1 cellular context compared by ENCODE assay signal in the genomic region with DNA sequence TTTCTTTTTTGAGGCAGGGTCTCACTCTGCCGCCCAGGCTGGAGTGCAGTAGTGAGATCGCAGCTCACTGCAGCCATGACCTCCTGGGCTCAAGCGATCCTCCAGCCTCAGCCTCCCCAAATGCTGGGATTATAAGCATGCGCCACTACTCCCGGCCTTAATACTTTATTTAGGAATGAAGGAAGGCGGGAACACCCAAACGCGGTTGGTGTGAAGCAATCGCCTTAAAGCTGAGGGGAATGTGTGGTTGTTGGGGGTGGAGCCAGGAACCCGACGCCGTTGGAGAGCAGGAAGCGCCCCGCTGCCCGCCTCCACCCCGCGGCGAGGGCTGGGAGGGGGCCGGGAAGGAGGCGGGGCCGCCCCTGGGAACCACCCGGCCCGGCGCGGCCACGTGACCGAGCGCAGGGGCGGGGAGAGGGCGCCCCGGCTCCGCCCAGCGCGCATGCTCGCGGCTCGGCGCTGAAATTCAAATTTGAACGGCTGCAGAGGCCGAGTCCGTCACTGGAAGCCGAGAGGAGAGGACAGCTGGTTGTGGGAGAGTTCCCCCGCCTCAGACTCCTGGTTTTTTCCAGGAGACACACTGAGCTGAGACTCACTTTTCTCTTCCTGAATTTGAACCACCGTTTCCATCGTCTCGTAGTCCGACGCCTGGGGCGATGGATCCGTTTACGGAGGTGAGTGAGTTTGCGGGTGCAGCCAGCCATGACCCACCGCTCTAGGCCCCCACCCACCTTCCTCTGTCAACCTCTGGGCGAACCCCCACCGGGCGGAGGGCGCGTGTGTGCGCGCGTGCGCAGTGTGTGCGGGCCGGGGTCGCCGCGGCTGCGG.
TF ChIP-seq lines count a peak whose summit lies in the region.

A gene with protein sequence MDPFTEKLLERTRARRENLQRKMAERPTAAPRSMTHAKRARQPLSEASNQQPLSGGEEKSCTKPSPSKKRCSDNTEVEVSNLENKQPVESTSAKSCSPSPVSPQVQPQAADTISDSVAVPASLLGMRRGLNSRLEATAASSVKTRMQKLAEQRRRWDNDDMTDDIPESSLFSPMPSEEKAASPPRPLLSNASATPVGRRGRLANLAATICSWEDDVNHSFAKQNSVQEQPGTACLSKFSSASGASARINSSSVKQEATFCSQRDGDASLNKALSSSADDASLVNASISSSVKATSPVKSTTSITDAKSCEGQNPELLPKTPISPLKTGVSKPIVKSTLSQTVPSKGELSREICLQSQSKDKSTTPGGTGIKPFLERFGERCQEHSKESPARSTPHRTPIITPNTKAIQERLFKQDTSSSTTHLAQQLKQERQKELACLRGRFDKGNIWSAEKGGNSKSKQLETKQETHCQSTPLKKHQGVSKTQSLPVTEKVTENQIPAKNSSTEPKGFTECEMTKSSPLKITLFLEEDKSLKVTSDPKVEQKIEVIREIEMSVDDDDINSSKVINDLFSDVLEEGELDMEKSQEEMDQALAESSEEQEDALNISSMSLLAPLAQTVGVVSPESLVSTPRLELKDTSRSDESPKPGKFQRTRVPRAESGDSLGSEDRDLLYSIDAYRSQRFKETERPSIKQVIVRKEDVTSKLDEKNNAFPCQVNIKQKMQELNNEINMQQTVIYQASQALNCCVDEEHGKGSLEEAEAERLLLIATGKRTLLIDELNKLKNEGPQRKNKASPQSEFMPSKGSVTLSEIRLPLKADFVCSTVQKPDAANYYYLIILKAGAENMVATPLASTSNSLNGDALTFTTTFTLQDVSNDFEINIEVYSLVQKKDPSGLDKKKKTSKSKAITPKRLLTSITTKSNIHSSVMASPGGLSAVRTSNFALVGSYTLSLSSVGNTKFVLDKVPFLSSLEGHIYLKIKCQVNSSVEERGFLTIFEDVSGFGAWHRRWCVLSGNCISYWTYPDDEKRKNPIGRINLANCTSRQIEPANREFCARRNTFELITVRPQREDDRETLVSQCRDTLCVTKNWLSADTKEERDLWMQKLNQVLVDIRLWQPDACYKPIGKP (plus strand): TSS at position 492 of the 828 bp plus-strand sequence. CDS start 165 bp downstream, at position 657.

TF ChIP-seq in K562, 482 proteins besides CTCF, POLR2A, EP300 and RAD21 (continued from another document and continues in another):
- TF ChIP-seq RBFOX2 (IDR thresholded peaks at IDR 0.05; ENCODE audit: low read depth, low read length), result peak; percentile 98
- no peak for TF ChIP-seq ZNF12 (CRISPR knock-in tag; IDR thresholded peaks at IDR 0.05)
- no peak for TF ChIP-seq HMG20A (CRISPR knock-in tag; conservative IDR thresholded peaks at IDR 0.05)
- TF ChIP-seq TFAM (CRISPR knock-in tag; conservative IDR thresholded peaks at IDR 0.05), result no peak
- peak; percentile 65; the same call in 1 of the 2 replicates for TF ChIP-seq SMAD4 (CRISPR knock-in tag; conservative IDR thresholded peaks at IDR 0.05)
- no peak for TF ChIP-seq ZEB2 (IDR thresholded peaks at IDR 0.05)
- TF ChIP-seq ZNF232 (CRISPR knock-in tag; IDR thresholded peaks at IDR 0.05), result peak; percentile 79; the same call in 1 of the 2 replicates
- TF ChIP-seq FOXP1 (CRISPR knock-in tag; IDR thresholded peaks at IDR 0.05), result 0 out of 2 replicates have a peak, but pooled peaks have one; percentile 31
- TF ChIP-seq TBP (optimal IDR thresholded peaks at IDR 0.05; ENCODE audit: low read depth, low read length), result peak; percentile 90
- TF ChIP-seq HDAC1 (IDR thresholded peaks at IDR 0.05), result peak in 1 of 2 experiments; percentile 98; a peak in 2 of 4 replicates
- TF ChIP-seq, protein P1, sequence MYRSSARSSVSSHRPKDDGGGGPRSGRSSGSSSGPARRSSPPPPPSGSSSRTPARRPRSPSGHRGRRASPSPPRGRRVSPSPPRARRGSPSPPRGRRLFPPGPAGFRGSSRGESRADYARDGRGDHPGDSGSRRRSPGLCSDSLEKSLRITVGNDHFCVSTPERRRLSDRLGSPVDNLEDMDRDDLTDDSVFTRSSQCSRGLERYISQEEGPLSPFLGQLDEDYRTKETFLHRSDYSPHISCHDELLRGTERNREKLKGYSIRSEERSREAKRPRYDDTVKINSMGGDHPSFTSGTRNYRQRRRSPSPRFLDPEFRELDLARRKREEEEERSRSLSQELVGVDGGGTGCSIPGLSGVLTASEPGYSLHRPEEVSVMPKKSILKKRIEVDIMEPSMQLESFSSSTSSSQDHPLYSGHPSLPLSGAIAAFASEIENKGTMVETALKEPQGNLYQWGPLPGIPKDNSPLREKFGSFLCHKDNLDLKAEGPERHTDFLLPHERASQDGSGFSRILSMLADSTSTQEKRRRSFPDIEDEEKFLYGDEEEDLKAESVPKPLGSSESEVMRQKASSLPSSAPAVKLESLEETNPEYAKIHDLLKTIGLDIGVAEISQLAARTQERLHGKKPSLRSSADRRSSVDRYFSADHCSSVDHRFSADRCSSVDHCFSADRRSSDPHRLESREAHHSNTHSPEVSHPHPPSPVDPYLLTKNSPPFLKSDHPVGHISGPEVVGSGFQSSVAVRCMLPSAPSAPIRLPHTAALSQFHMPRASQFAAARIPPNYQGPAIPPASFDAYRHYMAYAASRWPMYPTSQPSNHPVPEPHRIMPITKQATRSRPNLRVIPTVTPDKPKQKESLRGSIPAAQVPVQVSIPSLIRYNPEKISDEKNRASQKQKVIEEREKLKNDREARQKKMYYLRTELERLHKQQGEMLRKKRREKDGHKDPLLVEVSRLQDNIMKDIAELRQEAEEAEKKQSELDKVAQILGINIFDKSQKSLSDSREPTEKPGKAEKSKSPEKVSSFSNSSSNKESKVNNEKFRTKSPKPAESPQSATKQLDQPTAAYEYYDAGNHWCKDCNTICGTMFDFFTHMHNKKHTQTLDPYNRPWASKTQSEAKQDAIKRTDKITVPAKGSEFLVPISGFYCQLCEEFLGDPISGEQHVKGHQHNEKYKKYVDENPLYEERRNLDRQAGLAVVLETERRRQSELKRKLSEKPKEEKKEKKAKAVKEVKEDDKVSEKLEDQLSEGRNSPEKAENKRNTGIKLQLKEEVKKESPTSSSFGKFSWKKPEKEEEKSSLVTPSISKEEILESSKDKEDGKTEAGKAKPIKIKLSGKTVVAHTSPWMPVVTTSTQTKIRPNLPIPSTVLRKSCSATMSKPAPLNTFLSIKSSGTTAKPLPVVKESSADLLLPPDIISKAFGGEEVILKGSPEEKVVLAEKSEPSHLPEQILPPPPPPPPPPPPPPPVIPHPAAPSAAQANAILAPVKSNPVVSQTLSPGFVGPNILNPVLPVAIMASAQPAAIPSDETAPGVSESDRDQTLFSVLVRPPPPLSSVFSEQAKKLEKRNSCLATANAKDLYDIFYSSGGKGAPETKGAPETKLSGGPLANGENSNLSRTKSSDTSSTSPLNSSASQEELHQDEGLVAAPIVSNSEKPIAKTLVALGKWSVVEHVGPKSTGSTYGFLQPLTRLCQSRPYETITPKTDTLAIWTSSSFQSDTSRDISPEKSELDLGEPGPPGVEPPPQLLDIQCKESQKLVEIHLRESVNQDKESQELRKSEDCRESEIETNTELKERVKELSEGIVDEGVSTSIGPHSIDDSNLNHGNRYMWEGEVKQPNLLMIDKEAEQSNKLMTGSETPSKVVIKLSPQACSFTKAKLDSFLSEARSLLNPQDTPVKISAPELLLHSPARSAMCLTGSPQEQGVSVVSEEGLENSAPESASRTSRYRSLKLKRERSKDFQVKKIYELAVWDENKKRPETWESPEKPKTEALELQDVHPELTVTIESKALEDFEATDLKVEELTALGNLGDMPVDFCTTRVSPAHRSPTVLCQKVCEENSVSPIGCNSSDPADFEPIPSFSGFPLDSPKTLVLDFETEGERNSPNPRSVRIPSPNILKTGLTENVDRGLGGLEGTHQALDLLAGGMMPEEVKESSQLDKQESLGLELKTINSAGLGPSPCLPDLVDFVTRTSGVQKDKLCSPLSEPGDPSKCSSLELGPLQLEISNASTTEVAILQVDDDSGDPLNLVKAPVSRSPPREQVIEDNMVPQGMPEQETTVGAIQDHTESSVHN (IDR thresholded peaks at IDR 0.05; ENCODE audit: borderline replicate concordance in 1 of 2, low read depth in 1 of 2), result 0 out of 4 replicates have a peak, but pooled peaks of 1 of the 2 experiments have one; percentile 15
- TF ChIP-seq, protein P2, sequence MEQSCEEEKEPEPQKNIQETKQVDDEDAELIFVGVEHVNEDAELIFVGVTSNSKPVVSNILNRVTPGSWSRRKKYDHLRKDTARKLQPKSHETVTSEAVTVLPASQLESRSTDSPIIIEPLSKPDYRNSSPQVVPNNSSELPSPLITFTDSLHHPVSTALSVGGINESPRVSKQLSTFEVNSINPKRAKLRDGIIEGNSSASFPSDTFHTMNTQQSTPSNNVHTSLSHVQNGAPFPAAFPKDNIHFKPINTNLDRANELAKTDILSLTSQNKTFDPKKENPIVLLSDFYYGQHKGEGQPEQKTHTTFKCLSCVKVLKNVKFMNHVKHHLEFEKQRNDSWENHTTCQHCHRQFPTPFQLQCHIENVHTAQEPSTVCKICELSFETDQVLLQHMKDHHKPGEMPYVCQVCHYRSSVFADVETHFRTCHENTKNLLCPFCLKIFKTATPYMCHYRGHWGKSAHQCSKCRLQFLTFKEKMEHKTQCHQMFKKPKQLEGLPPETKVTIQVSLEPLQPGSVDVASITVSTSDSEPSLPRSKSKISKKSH (CRISPR knock-in tag; IDR thresholded peaks at IDR 0.05), result no peak
- no peak for TF ChIP-seq SAFB2 (IDR thresholded peaks at IDR 0.05; ENCODE audit: borderline replicate concordance, low read depth, low read length, severe bottlenecking)
- TF ChIP-seq LARP7 (IDR thresholded peaks at IDR 0.05), result no peak
- no peak for TF ChIP-seq MCM7 (IDR thresholded peaks at IDR 0.05)
- no peak for TF ChIP-seq RBM39 (optimal IDR thresholded peaks at IDR 0.05; ENCODE audit: low read depth, low read length)
- TF ChIP-seq, protein P3, sequence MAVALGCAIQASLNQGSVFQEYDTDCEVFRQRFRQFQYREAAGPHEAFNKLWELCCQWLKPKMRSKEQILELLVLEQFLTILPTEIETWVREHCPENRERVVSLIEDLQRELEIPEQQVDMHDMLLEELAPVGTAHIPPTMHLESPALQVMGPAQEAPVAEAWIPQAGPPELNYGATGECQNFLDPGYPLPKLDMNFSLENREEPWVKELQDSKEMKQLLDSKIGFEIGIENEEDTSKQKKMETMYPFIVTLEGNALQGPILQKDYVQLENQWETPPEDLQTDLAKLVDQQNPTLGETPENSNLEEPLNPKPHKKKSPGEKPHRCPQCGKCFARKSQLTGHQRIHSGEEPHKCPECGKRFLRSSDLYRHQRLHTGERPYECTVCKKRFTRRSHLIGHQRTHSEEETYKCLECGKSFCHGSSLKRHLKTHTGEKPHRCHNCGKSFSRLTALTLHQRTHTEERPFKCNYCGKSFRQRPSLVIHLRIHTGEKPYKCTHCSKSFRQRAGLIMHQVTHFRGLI (CRISPR knock-in tag; IDR thresholded peaks at IDR 0.05), result 0 out of 2 replicates have a peak, but pooled peaks have one; percentile 43
- TF ChIP-seq ZNF75A (CRISPR knock-in tag; IDR thresholded peaks at IDR 0.05), result no peak
- TF ChIP-seq L3MBTL2 (IDR thresholded peaks at IDR 0.05), result peak; percentile 97
- TF ChIP-seq HNRNPUL1 (IDR thresholded peaks at IDR 0.05; ENCODE audit: low read length), result no peak
- no peak for TF ChIP-seq NR2C2 (CRISPR knock-in tag; IDR thresholded peaks at IDR 0.05)
- peak; percentile 63 for TF ChIP-seq NR2C2 (tag; IDR thresholded peaks at IDR 0.05)
- TF ChIP-seq, protein P4, sequence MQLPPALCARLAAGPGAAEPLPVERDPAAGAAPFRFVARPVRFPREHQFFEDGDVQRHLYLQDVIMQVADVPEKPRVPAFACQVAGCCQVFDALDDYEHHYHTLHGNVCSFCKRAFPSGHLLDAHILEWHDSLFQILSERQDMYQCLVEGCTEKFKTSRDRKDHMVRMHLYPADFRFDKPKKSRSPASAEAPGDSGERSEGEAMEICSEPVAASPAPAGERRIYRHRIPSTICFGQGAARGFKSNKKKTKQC (CRISPR knock-in tag; IDR thresholded peaks at IDR 0.05), result no peak; the same call in 1 of the 2 replicates
- no peak for TF ChIP-seq CBFB (CRISPR knock-in tag; IDR thresholded peaks at IDR 0.05)
- TF ChIP-seq CBFA2T2 (conservative IDR thresholded peaks at IDR 0.05), result 0 out of 2 replicates have a peak, but pooled peaks have one; percentile 15
- TF ChIP-seq POU5F1 (IDR thresholded peaks at IDR 0.05; ENCODE audit: borderline replicate concordance, low read depth, low read length, partially characterized antibody), result no peak
- no peak for TF ChIP-seq ZNF766 (CRISPR knock-in tag; conservative IDR thresholded peaks at IDR 0.05)
- no peak for TF ChIP-seq RBM25 (IDR thresholded peaks at IDR 0.05; ENCODE audit: low read depth, low read length, severe bottlenecking)
- TF ChIP-seq, protein P5, sequence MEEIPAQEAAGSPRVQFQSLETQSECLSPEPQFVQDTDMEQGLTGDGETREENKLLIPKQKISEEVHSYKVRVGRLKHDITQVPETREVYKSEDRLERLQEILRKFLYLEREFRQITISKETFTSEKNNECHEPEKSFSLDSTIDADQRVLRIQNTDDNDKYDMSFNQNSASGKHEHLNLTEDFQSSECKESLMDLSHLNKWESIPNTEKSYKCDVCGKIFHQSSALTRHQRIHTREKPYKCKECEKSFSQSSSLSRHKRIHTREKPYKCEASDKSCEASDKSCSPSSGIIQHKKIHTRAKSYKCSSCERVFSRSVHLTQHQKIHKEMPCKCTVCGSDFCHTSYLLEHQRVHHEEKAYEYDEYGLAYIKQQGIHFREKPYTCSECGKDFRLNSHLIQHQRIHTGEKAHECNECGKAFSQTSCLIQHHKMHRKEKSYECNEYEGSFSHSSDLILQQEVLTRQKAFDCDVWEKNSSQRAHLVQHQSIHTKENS (CRISPR knock-in tag; IDR thresholded peaks at IDR 0.05), result no peak
- peak; percentile 51 for TF ChIP-seq ZBTB1 (CRISPR knock-in tag; IDR thresholded peaks at IDR 0.05; ENCODE audit: borderline replicate concordance, low read depth)
- no peak for TF ChIP-seq ZNF347 (CRISPR knock-in tag; IDR thresholded peaks at IDR 0.05; ENCODE audit: low read depth)
- TF ChIP-seq CBX1 (IDR thresholded peaks at IDR 0.05; ENCODE audit: low read depth), result peak; percentile 45
- 0 out of 2 replicates have a peak, but pooled peaks have one; percentile 8 for TF ChIP-seq TAL1 (IDR thresholded peaks at IDR 0.05)
- TF ChIP-seq EGR1 (conservative IDR thresholded peaks at IDR 0.05), result peak; percentile 18; the same call in 1 of the 2 replicates
- TF ChIP-seq ZNF274 (IDR thresholded peaks at IDR 0.05; ENCODE audit: borderline replicate concordance, low read depth, low read length), result no peak
- TF ChIP-seq ZNF311 (CRISPR knock-in tag; IDR thresholded peaks at IDR 0.05), result peak; percentile 77; the same call in 1 of the 2 replicates
- no peak for TF ChIP-seq GTF2A2 (tag; IDR thresholded peaks at IDR 0.05)
- TF ChIP-seq ESRRB (CRISPR knock-in tag; IDR thresholded peaks at IDR 0.05; ENCODE audit: borderline replicate concordance), result no peak
- no peak for TF ChIP-seq NELFE (IDR thresholded peaks at IDR 0.05; ENCODE audit: insufficient read depth, insufficient read length)
- TF ChIP-seq, protein P6, sequence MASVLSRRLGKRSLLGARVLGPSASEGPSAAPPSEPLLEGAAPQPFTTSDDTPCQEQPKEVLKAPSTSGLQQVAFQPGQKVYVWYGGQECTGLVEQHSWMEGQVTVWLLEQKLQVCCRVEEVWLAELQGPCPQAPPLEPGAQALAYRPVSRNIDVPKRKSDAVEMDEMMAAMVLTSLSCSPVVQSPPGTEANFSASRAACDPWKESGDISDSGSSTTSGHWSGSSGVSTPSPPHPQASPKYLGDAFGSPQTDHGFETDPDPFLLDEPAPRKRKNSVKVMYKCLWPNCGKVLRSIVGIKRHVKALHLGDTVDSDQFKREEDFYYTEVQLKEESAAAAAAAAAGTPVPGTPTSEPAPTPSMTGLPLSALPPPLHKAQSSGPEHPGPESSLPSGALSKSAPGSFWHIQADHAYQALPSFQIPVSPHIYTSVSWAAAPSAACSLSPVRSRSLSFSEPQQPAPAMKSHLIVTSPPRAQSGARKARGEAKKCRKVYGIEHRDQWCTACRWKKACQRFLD (CRISPR knock-in tag; IDR thresholded peaks at IDR 0.05), result peak; percentile 79
- no peak for TF ChIP-seq ZC3H11A (IDR thresholded peaks at IDR 0.05; ENCODE audit: low read depth, low read length)
